ENCODE assay signal across 8 cellular contexts in the genomic region with DNA sequence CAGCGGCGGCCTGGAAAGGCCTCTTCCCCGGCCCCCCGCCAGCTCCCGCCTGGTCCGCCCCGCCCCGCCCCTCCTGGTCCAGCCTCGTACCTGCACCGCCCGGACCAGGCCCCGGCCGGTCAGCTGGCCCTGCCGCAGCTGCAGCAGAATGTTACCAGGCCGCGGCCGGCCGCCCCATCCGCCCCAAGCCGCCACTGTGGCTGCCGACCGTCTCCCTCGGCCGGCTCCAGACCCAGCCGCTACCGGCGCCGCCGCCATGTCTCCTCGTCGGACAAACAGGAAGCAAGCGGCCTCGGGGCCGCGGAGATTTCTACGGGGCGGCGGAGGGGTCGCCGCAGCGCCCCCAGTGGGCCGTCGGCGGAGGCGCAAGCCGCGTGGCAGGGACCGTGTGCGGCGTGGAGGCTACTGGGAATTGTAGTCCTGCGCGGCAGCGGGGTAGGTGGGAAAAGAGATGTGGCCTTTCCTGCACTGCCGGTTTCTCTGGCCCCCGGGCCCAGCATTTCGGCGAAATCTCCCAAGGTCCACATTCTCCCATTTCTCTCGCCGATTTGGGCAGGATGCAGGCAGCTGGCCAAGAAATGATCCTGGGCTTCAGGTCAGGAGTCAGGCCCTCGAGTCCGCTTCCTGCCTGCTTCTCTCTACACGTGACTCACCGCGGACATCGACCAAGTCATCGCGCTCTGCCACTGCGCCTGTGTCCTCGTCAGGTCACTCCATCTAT. TPM values are rescaled to one million over a fixed set of nuclear protein-coding genes. Genes with fewer than 3 reads are reported as not detected.
DNase-seq lines count a peak whose midpoint lies in the region; ATAC-seq and TF ChIP-seq lines count a peak whose summit lies in the region.

A gene with protein sequence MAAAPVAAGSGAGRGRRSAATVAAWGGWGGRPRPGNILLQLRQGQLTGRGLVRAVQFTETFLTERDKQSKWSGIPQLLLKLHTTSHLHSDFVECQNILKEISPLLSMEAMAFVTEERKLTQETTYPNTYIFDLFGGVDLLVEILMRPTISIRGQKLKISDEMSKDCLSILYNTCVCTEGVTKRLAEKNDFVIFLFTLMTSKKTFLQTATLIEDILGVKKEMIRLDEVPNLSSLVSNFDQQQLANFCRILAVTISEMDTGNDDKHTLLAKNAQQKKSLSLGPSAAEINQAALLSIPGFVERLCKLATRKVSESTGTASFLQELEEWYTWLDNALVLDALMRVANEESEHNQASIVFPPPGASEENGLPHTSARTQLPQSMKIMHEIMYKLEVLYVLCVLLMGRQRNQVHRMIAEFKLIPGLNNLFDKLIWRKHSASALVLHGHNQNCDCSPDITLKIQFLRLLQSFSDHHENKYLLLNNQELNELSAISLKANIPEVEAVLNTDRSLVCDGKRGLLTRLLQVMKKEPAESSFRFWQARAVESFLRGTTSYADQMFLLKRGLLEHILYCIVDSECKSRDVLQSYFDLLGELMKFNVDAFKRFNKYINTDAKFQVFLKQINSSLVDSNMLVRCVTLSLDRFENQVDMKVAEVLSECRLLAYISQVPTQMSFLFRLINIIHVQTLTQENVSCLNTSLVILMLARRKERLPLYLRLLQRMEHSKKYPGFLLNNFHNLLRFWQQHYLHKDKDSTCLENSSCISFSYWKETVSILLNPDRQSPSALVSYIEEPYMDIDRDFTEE (minus strand): TSS at position 284 of the 721 bp plus-strand sequence. CDS start 26 bp downstream, at position 258.

- in situ Hi-C loops in GM13976 (cut with MboI; ENCODE audit: low sequenced_read_pairs, unreplicated experiment): no loop called here

- intact Hi-C loops in right cardiac atrium (cut with DNase I) (loop anchor here in 1 of 4 donors (5.0 kb wide), 1 partner anchor 115 kb away; no protein-coding TSS in a partner anchor), aorta (cut with DNase I) (loop anchor here (5.0 to 10.0 kb wide), 5 partner anchors 80 to 258 kb away; a partner anchor contains a TSS)

- H3K27me3 Mint-ChIP-seq in T-helper 17 cell: no peaks in the 10 kb centered on the region

- H3K36me3 Mint-ChIP-seq in T-helper 17 cell (ENCODE audit: low read depth): peaks cover 3% of the 10 kb centered on the region

- peak; percentile 93 for DNase-seq in GM13976 (ENCODE audit: low spot score)
- peak; percentile 76 for DNase-seq in NCI-H1417 treated with DMSO at 0.1 percent for 48 hours (lab: John Stamatoyannopoulos, UW)
- DNase-seq in T-helper 17 cell: peak; percentile 83 to 86 (median 84)
- peak in 57 of 58 donors; percentile 48 to 90 (median 81) for DNase-seq in anterior cingulate cortex (lab: John Stamatoyannopoulos, UW)
- DNase-seq in right cardiac atrium: peak; percentile 92 to 97 (median 95)
- peak; percentile 94 to 96 for DNase-seq in aorta

- H3K4me1 Mint-ChIP-seq in T-helper 17 cell: peaks cover 30% of the 10 kb centered on the region

- H3K9ac ChIP-seq in rectal smooth muscle tissue (ENCODE audit: low read length): peak within 1 kb of the TSS; percentile 76

- H3K4me3 ChIP-seq in right cardiac atrium (ENCODE audit: low read length) (peak within 1 kb of the TSS; percentile 94), rectal smooth muscle tissue (ENCODE audit: low read length) (peak within 1 kb of the TSS; percentile 97), aorta (ENCODE audit: low read length in 2 of 2) (peak within 1 kb of the TSS; percentile 90 to 97)

- WGBS in right cardiac atrium: 2% methylated on average over 69 of the region's 69 CpGs
- WGBS in aorta, 2 donors: 2% methylated on average over 52 to 69 of the region's 69 CpGs

- TF ChIP-seq CTCF in GM13976 (IDR thresholded peaks at IDR 0.05; ENCODE audit: borderline replicate concordance, control extremely low read depth, extremely low read depth, insufficient read depth, missing control alignments): peak; percentile 94

- H3K27ac ChIP-seq in right cardiac atrium (ENCODE audit: low read length): peak within 1 kb of the TSS; percentile 97
- H3K27ac ChIP-seq in rectal smooth muscle tissue (ENCODE audit: low read depth, low read length): peak within 1 kb of the TSS; percentile 82
- H3K27ac ChIP-seq in aorta (ENCODE audit: low read depth in 1 of 2, low read length in 2 of 2): peak within 1 kb of the TSS; percentile 43 to 97

- H3K4me1 ChIP-seq in right cardiac atrium (ENCODE audit: control insufficient read depth, insufficient read depth, low read length) (peaks cover 2% of the 10 kb centered on the region), rectal smooth muscle tissue (ENCODE audit: control insufficient read depth, insufficient read depth, low read length) (peaks cover 15% of the 10 kb centered on the region), aorta (ENCODE audit: control insufficient read depth in 1 of 2, insufficient read depth in 2 of 2, low read length in 2 of 2) (no peaks in the 10 kb centered on the region)

- ATAC-seq in HG02798 (IDR thresholded peaks at IDR 0.05; ENCODE audit: poor library complexity, unreplicated experiment): peak; percentile 97
- peak; percentile 98 for ATAC-seq in T-helper 17 cell
- ATAC-seq in right cardiac atrium: peak; percentile 95 to 96
- peak; percentile 98 for ATAC-seq in aorta (ENCODE audit: low FRiP score)

- H3K27ac Mint-ChIP-seq in T-helper 17 cell: peak within 1 kb of the TSS; percentile 93

- H3K9me3 ChIP-seq in T-helper 17 cell (ENCODE audit: control insufficient read depth, low read length, poor library complexity, severe bottlenecking) (no peaks in the 10 kb centered on the region), right cardiac atrium (ENCODE audit: control insufficient read depth, low read length) (no peaks in the 10 kb centered on the region), aorta (ENCODE audit: control insufficient read depth, low read length) (no peaks in the 10 kb centered on the region)

- H3K4me3 Mint-ChIP-seq in T-helper 17 cell: peak within 1 kb of the TSS; percentile 99

- H3K27me3 ChIP-seq in right cardiac atrium (ENCODE audit: control insufficient read depth, insufficient read depth): no peaks in the 10 kb centered on the region
- no peaks in the 10 kb centered on the region for H3K27me3 ChIP-seq in rectal smooth muscle tissue (ENCODE audit: control insufficient read depth, insufficient read depth, low read length)
- H3K27me3 ChIP-seq in aorta (ENCODE audit: control insufficient read depth in 1 of 2, insufficient read depth in 2 of 2, low read length in 1 of 2): no peaks in the 10 kb centered on the region

- H3K36me3 ChIP-seq in rectal smooth muscle tissue (ENCODE audit: control insufficient read depth, insufficient read depth, low read length) (no peaks in the 10 kb centered on the region), aorta (ENCODE audit: control insufficient read depth in 1 of 2, insufficient read depth in 2 of 2, low read length in 1 of 2) (no peaks in the 10 kb centered on the region)

RNA-seq across cellular contexts. Expression of the gene that starts here (rescaled TPM):
- total RNA-seq in T-helper 17 cell (10 to 100 TPM; 50.8 to 52.7 TPM), right cardiac atrium (10 to 100 TPM; 34.3 to 44.6 (median 36.6) TPM), aorta (10 to 100 TPM; 53.4 to 58.3 TPM)
- polyA plus RNA-seq in right cardiac atrium (29.1 TPM), aorta (10 to 100 TPM; 18.8 to 56.2 TPM)

Comparison
In these comparisons a context has a peak if more than half of its experiments do, and no peak if none do; other contexts are left out.
1. Peak in every context shown above with its lines: DNase-seq, ATAC-seq, H3K4me3 ChIP-seq and H3K27ac ChIP-seq.